ENCODE assay signal across 13 cellular contexts in genomic region chr9:109422641-109423040, GRCh38.
A peak's percentile ranks its signal among the peaks of the same experiment; 100 is the strongest.
DNase-seq lines count a peak whose midpoint lies in the region; ATAC-seq lines count a peak whose summit lies in the region.
"Had no signal": no experiment of that assay in that cellular context is flagged by ENCODE, and none has a peak within 500 bp of the region (broad histone marks: within the 10 kb centered on the region; RNA-seq: fewer than 3 reads in every experiment).

No MANE protein-coding gene starts in this region.

- H3K9ac ChIP-seq in skeletal muscle tissue (ENCODE audit: low read depth in 1 of 3, low read length in 3 of 3) = no peak overlapping the region

- H3K36me3 Mint-ChIP-seq in activated naive CD4-positive, alpha-beta T cell treated with anti-CD3 and anti-CD28 coated beads, Interleukin-2, amount 10 ng/mL, durations not matched to agents 7 days and 5 days = no peaks in the 10 kb centered on the region
- H3K36me3 Mint-ChIP-seq in effector memory CD8-positive, alpha-beta T cell (ENCODE audit: insufficient read depth) = no peaks in the 10 kb centered on the region

- no peaks in the 10 kb centered on the region for H3K9me3 Mint-ChIP-seq in activated naive CD4-positive, alpha-beta T cell treated with anti-CD3 and anti-CD28 coated beads, Interleukin-2, amount 10 ng/mL, durations not matched to agents 7 days and 5 days
- H3K9me3 Mint-ChIP-seq in effector memory CD8-positive, alpha-beta T cell = no peaks in the 10 kb centered on the region

- no peak overlapping the region for H3K4me3 Mint-ChIP-seq in activated naive CD4-positive, alpha-beta T cell treated with anti-CD3 and anti-CD28 coated beads, Interleukin-2, amount 10 ng/mL, durations not matched to agents 7 days and 5 days
- H3K4me3 Mint-ChIP-seq in effector memory CD8-positive, alpha-beta T cell = no peak overlapping the region

- no peak overlapping the region for H3K4me3 ChIP-seq in skeletal muscle tissue (ENCODE audit: low read length in 3 of 3)
- H3K4me3 ChIP-seq: esophagus squamous epithelium, right lobe of liver had no signal

- DNase-seq in activated naive CD4-positive, alpha-beta T cell treated with anti-CD3 and anti-CD28 coated beads, Interleukin-2, amount 10 ng/mL, durations not matched to agents 7 days and 5 days = no peak
- no peak for DNase-seq in effector memory CD8-positive, alpha-beta T cell
- DNase-seq in NCI-H748 (lab: John Stamatoyannopoulos, UW; ENCODE audit: unreplicated experiment) (no peak), AG20443 (ENCODE audit: low spot score) (no peak)
- DNase-seq: esophagus squamous epithelium, left colon, NCI-H1436 treated with DMSO at 0.1 percent for 48 hours, right lobe of liver had no signal

- no peaks in the 10 kb centered on the region for H3K27me3 ChIP-seq in skeletal muscle tissue (ENCODE audit: control insufficient read depth in 3 of 3, insufficient read depth in 3 of 3, low read length in 3 of 3)
- H3K27me3 ChIP-seq: esophagus squamous epithelium, right lobe of liver had no signal

- peaks cover 18% of the 10 kb centered on the region for H3K27me3 Mint-ChIP-seq in activated naive CD4-positive, alpha-beta T cell treated with anti-CD3 and anti-CD28 coated beads, Interleukin-2, amount 10 ng/mL, durations not matched to agents 7 days and 5 days
- H3K27me3 Mint-ChIP-seq in effector memory CD8-positive, alpha-beta T cell = peaks cover 0 to 14% of the 10 kb centered on the region in 2 donors

- H3K9me3 ChIP-seq in skeletal muscle tissue (ENCODE audit: control insufficient read depth in 3 of 3, low read length in 3 of 3) = no peaks in the 10 kb centered on the region
- H3K9me3 ChIP-seq: esophagus squamous epithelium, right lobe of liver had no signal

- H3K4me1 ChIP-seq in skeletal muscle tissue (ENCODE audit: control insufficient read depth in 3 of 3, insufficient read depth in 3 of 3, low read length in 3 of 3) = peaks cover 21 to 56% (median 40%) of the 10 kb centered on the region in 3 donors
- H3K4me1 ChIP-seq: esophagus squamous epithelium, right lobe of liver had no signal

- H3K4me1 Mint-ChIP-seq in activated naive CD4-positive, alpha-beta T cell treated with anti-CD3 and anti-CD28 coated beads, Interleukin-2, amount 10 ng/mL, durations not matched to agents 7 days and 5 days = no peaks in the 10 kb centered on the region
- no peaks in the 10 kb centered on the region for H3K4me1 Mint-ChIP-seq in effector memory CD8-positive, alpha-beta T cell (ENCODE audit: low read depth in 2 of 2)

- H3K27ac Mint-ChIP-seq in activated naive CD4-positive, alpha-beta T cell treated with anti-CD3 and anti-CD28 coated beads, Interleukin-2, amount 10 ng/mL, durations not matched to agents 7 days and 5 days = no peak overlapping the region
- no peak overlapping the region for H3K27ac Mint-ChIP-seq in effector memory CD8-positive, alpha-beta T cell

- CTCF ChIA-PET in activated naive CD4-positive, alpha-beta T cell treated with anti-CD3 and anti-CD28 coated beads, Interleukin-2, amount 10 ng/mL, durations not matched to agents 7 days and 5 days (lab: Charles Lee) = interaction anchor here (0.7 to 1.2 kb wide), 2 partner anchors 11 to 17 kb away, joined by 3 read pairs; no protein-coding TSS in a partner anchor

- ATAC-seq in GM18873 (IDR thresholded peaks at IDR 0.05; ENCODE audit: low FRiP score, unreplicated experiment) (peak; percentile 86), GM21619 (IDR thresholded peaks at IDR 0.05; ENCODE audit: unreplicated experiment) (peak; percentile 87), HG03342 (IDR thresholded peaks at IDR 0.05; ENCODE audit: unreplicated experiment) (peak; percentile 81)
- no peak for ATAC-seq in effector memory CD8-positive, alpha-beta T cell (replicated peaks)
- ATAC-seq: left colon, right lobe of liver had no signal

- H3K27ac ChIP-seq in skeletal muscle tissue (ENCODE audit: low read depth, low read length) = peak overlapping the region; percentile 92
- H3K27ac ChIP-seq: esophagus squamous epithelium, HL-60, right lobe of liver had no signal

- peaks cover 2 to 16% (median 11%) of the 10 kb centered on the region in 3 donors for H3K36me3 ChIP-seq in skeletal muscle tissue (ENCODE audit: control insufficient read depth in 3 of 3, insufficient read depth in 3 of 3, low read length in 3 of 3)
